In the genomic region with DNA sequence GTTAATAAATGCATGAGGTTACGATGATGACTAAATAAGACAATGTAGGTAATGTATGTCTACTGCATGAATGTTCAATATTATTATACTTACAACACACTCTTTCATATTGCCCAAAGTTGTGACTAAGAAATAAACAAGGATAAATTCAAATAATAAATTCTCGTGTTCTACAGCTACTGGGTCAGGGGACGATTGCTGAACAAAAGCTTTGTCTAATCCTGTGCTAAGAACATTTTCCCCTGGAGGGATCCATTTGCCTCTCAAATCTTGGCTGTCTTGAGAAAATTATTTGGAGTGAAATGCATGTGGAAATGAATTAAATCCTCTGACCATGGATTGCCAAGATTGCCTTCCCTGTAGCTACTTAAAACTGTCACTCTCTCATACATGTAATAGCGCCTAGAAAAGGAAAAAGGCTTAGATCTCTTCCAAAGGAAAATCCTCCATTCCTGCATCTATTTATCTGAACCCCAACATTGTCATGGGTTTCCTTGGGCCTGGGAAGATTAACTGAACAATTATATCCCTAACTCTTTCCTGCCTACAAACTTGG, we compare ENCODE assay signal across 25 cellular contexts.
DNase-seq lines count a peak whose midpoint lies in the region; ATAC-seq and TF ChIP-seq lines count a peak whose summit lies in the region.
"Had no signal": no experiment of that assay in that cellular context is flagged by ENCODE, and none has a peak within 500 bp of the region (broad histone marks: within the 10 kb centered on the region; RNA-seq: fewer than 3 reads in every experiment).

No MANE protein-coding gene starts in this region.

- H3K4me1 ChIP-seq in mucosa of descending colon (ENCODE audit: low read depth) = no peaks in the 10 kb centered on the region
- no peaks in the 10 kb centered on the region for H3K4me1 ChIP-seq in naive thymus-derived CD4-positive, alpha-beta T cell (ENCODE audit: control insufficient read depth in 2 of 2, insufficient read depth in 2 of 2, low read length in 2 of 2)
- H3K4me1 ChIP-seq: BLaER1 treated with 17β-estradiol and CSF1 and Interleukin-3, amounts not matched to agents 10 nM and 100 nM had no signal

- H3K4me3 Mint-ChIP-seq in naive thymus-derived CD4-positive, alpha-beta T cell = no peak overlapping the region
- H3K4me3 Mint-ChIP-seq: B cell; CD4-positive, alpha-beta T cell; CD8-positive, alpha-beta T cell had no signal

- peak; percentile 65 for DNase-seq in SK-MEL-5 (ENCODE audit: low read depth, low spot score)
- DNase-seq in foreskin melanocyte = peak; percentile 90
- DNase-seq in mucosa of descending colon = no peak
- no peak for DNase-seq in activated CD4-positive, CD25-positive, alpha-beta regulatory T cell treated with anti-CD3 and anti-CD28 coated beads, Interleukin-2, amount 50 U/mL, for 72 hours
- no peak for DNase-seq in left colon
- no peak for DNase-seq in naive thymus-derived CD4-positive, alpha-beta T cell
- DNase-seq: 8988T; ACHN; AML-193; CD4-positive, alpha-beta T cell; CD8-positive, alpha-beta T cell; COR-L47; DMS 273 treated with DMSO at 0.1 percent for 48 hours; DMS153; DMS53; DMS79; DND-41; EL; GDM1 had no signal

- H3K36me3 ChIP-seq in mucosa of descending colon (ENCODE audit: low read depth) (no peaks in the 10 kb centered on the region), neural cell (ENCODE audit: insufficient read depth, low read length) (no peaks in the 10 kb centered on the region)
- H3K36me3 ChIP-seq in naive thymus-derived CD4-positive, alpha-beta T cell (ENCODE audit: control insufficient read depth in 2 of 3, insufficient read depth in 3 of 3, low read length in 3 of 3) = no peaks in the 10 kb centered on the region
- H3K36me3 ChIP-seq: BLaER1 treated with 17β-estradiol and CSF1 and Interleukin-3, amounts not matched to agents 10 nM and 100 nM had no signal

- intact Hi-C loops in mucosa of descending colon (cut with DNase I, micrococcal nuclease) (no loop called here), left colon (cut with DNase I, micrococcal nuclease) (no loop called here)
- intact Hi-C loops in naive thymus-derived CD4-positive, alpha-beta T cell (cut with micrococcal nuclease) = no loop called here

- H3K9ac ChIP-seq in neural cell (ENCODE audit: low read length) = no peak overlapping the region
- H3K9ac ChIP-seq: BLaER1 treated with 17β-estradiol and CSF1 and Interleukin-3, amounts not matched to agents 10 nM and 100 nM had no signal

- H3K9me3 ChIP-seq in mucosa of descending colon (no peaks in the 10 kb centered on the region), neural cell (ENCODE audit: low read length) (no peaks in the 10 kb centered on the region)
- no peaks in the 10 kb centered on the region for H3K9me3 ChIP-seq in naive thymus-derived CD4-positive, alpha-beta T cell (ENCODE audit: control insufficient read depth in 2 of 3, low read length in 3 of 3)

- peaks cover 0 to 8% (median 0%) of the 10 kb centered on the region in 7 donors for H3K4me1 Mint-ChIP-seq in naive thymus-derived CD4-positive, alpha-beta T cell
- H3K4me1 Mint-ChIP-seq: B cell had no signal

- no peaks in the 10 kb centered on the region for H4K20me1 ChIP-seq in neural cell (ENCODE audit: insufficient read depth)
- H4K20me1 ChIP-seq: BLaER1 treated with 17β-estradiol and CSF1 and Interleukin-3, amounts not matched to agents 10 nM and 100 nM had no signal

- H3F3A ChIP-seq in neural cell (ENCODE audit: insufficient read depth, low read length, poor library complexity, severe bottlenecking) = no peaks in the 10 kb centered on the region

- H3K9me3 Mint-ChIP-seq in naive thymus-derived CD4-positive, alpha-beta T cell = peaks cover 0 to 3% (median 1%) of the 10 kb centered on the region in 11 donors
- H3K9me3 Mint-ChIP-seq: CD8-positive, alpha-beta T cell had no signal

- peak overlapping the region; percentile 50 for H3K4me2 ChIP-seq in neural cell (ENCODE audit: low read length)
- H3K4me2 ChIP-seq: BLaER1 treated with 17β-estradiol and CSF1 and Interleukin-3, amounts not matched to agents 10 nM and 100 nM had no signal

- in situ Hi-C loops in SK-MEL-5 (cut with HindIII; ENCODE audit: low pct_unique_long_range_greater_than_20kb, low sequenced_read_pairs) = no loop called here

- peak overlapping the region; percentile 67 for H3K27ac ChIP-seq in neural cell (ENCODE audit: low read length)
- no peak overlapping the region for H3K27ac ChIP-seq in naive thymus-derived CD4-positive, alpha-beta T cell (ENCODE audit: low read depth, low read length)
- H3K27ac ChIP-seq: BLaER1 treated with 17β-estradiol and CSF1 and Interleukin-3, amounts not matched to agents 10 nM and 100 nM; C4-2B had no signal

- H2AFZ ChIP-seq in neural cell (ENCODE audit: low read depth, low read length) = no peak overlapping the region

- TF ChIP-seq RAD21 in neural cell (conservative IDR thresholded peaks at IDR 0.05) = peak; percentile 31

- peak overlapping the region in 1 of 9 donors; percentile 4 for H3K27ac Mint-ChIP-seq in naive thymus-derived CD4-positive, alpha-beta T cell
- H3K27ac Mint-ChIP-seq: B cell; CD4-positive, alpha-beta T cell; CD8-positive, alpha-beta T cell had no signal

- no peaks in the 10 kb centered on the region for H3K27me3 ChIP-seq in neural cell (ENCODE audit: insufficient read depth, low read depth, low read length)
- no peaks in the 10 kb centered on the region for H3K27me3 ChIP-seq in naive thymus-derived CD4-positive, alpha-beta T cell (ENCODE audit: control insufficient read depth in 2 of 2, insufficient read depth in 2 of 2, low read length in 2 of 2)
- H3K27me3 ChIP-seq: BLaER1 treated with 17β-estradiol and CSF1 and Interleukin-3, amounts not matched to agents 10 nM and 100 nM had no signal

- TF ChIP-seq CTCF in mucosa of descending colon (IDR thresholded peaks at IDR 0.05) = no peak
- TF ChIP-seq CTCF in neural cell (IDR thresholded peaks at IDR 0.05; ENCODE audit: poor library complexity, severe bottlenecking) = no peak

- CTCF ChIA-PET in naive thymus-derived CD4-positive, alpha-beta T cell (lab: Charles Lee) = no interaction called here

- peaks cover 0 to 3% (median 0%) of the 10 kb centered on the region in 5 donors for H3K36me3 Mint-ChIP-seq in naive thymus-derived CD4-positive, alpha-beta T cell
- H3K36me3 Mint-ChIP-seq: CD8-positive, alpha-beta T cell had no signal

- POLR2A ChIA-PET in naive thymus-derived CD4-positive, alpha-beta T cell (lab: Charles Lee) = no interaction called here

- ATAC-seq in mucosa of descending colon = no peak
- no peak for ATAC-seq in GM21825 (IDR thresholded peaks at IDR 0.05; ENCODE audit: unreplicated experiment)
- ATAC-seq in left colon = no peak
- no peak for ATAC-seq in naive thymus-derived CD4-positive, alpha-beta T cell
- ATAC-seq: CD8-positive, alpha-beta T cell; GM12878 had no signal

- peak; percentile 71 for TF ChIP-seq EP300 in neural cell (conservative IDR thresholded peaks at IDR 0.05; ENCODE audit: poor library complexity, severe bottlenecking)

- H3K27me3 Mint-ChIP-seq in naive thymus-derived CD4-positive, alpha-beta T cell = no peaks in the 10 kb centered on the region
- H3K27me3 Mint-ChIP-seq: B cell; CD4-positive, alpha-beta T cell had no signal

- no peaks in the 10 kb centered on the region for H3K9me2 ChIP-seq in neural cell (ENCODE audit: insufficient read depth, low read length)

- no peaks in the 10 kb centered on the region for H3K79me2 ChIP-seq in neural cell (replicated peaks; ENCODE audit: insufficient read depth, low read length)

- H3K4me3 ChIP-seq in mucosa of descending colon (peak overlapping the region; percentile 0), neural cell (ENCODE audit: low read length) (no peak overlapping the region)
- no peak overlapping the region for H3K4me3 ChIP-seq in naive thymus-derived CD4-positive, alpha-beta T cell (ENCODE audit: low read length)
- H3K4me3 ChIP-seq: BLaER1 treated with 17β-estradiol and CSF1 and Interleukin-3, amounts not matched to agents 10 nM and 100 nM; GM12878 had no signal

TF ChIP-seq in neural cell, 6 proteins besides CTCF, POLR2A, EP300 and RAD21:
- TF ChIP-seq TAF1 (IDR thresholded peaks at IDR 0.05; ENCODE audit: low read depth) = no peak
- no peak for TF ChIP-seq EZH2 (IDR thresholded peaks at IDR 0.05; ENCODE audit: borderline replicate concordance, insufficient read depth, low read length, poor library complexity, severe bottlenecking)
- TF ChIP-seq MXI1 (conservative IDR thresholded peaks at IDR 0.05; ENCODE audit: poor library complexity, severe bottlenecking) = no peak
- peak; percentile 31 for TF ChIP-seq POLR2AphosphoS5 (IDR thresholded peaks at IDR 0.05)
- TF ChIP-seq, protein P1, sequence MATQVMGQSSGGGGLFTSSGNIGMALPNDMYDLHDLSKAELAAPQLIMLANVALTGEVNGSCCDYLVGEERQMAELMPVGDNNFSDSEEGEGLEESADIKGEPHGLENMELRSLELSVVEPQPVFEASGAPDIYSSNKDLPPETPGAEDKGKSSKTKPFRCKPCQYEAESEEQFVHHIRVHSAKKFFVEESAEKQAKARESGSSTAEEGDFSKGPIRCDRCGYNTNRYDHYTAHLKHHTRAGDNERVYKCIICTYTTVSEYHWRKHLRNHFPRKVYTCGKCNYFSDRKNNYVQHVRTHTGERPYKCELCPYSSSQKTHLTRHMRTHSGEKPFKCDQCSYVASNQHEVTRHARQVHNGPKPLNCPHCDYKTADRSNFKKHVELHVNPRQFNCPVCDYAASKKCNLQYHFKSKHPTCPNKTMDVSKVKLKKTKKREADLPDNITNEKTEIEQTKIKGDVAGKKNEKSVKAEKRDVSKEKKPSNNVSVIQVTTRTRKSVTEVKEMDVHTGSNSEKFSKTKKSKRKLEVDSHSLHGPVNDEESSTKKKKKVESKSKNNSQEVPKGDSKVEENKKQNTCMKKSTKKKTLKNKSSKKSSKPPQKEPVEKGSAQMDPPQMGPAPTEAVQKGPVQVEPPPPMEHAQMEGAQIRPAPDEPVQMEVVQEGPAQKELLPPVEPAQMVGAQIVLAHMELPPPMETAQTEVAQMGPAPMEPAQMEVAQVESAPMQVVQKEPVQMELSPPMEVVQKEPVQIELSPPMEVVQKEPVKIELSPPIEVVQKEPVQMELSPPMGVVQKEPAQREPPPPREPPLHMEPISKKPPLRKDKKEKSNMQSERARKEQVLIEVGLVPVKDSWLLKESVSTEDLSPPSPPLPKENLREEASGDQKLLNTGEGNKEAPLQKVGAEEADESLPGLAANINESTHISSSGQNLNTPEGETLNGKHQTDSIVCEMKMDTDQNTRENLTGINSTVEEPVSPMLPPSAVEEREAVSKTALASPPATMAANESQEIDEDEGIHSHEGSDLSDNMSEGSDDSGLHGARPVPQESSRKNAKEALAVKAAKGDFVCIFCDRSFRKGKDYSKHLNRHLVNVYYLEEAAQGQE (IDR thresholded peaks at IDR 0.05; ENCODE audit: borderline replicate concordance) = peak; percentile 92

Comparison
In these comparisons a context has a peak if more than half of its experiments do, and no peak if none do; other contexts are left out.
1. DNase-seq: peak in SK-MEL-5 (single experiment) and foreskin melanocyte (single experiment); none in mucosa of descending colon (0 of 3), activated CD4-positive, CD25-positive, alpha-beta regulatory T cell treated with anti-CD3 and anti-CD28 coated beads, Interleukin-2, amount 50 U/mL, for 72 hours (single experiment), left colon (0 of 2) and naive thymus-derived CD4-positive, alpha-beta T cell (0 of 9).